ENCODE assay signal across 32 cellular contexts in the genomic region with DNA sequence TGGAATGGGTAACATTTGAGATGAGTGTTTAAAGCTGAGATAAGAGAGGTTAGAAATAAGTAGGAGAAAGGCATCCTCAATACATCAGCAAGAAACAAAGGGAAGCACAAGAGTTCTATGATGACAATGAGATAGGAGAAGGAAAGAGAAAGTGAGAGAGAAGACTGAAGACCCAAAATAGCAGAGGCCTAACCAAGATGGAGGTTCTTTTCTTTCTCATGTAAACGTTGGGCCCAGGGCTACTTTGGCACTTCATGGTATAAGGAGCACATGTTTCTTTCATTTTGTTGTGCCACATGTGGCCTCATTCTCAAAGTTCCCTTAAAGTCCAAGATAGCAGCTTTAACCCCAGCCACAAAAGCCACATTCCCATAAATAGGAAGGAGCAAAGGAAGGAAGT.
"Had no signal": no experiment of that assay in that cellular context is flagged by ENCODE, and none has a peak within 500 bp of the region (broad histone marks: within the 10 kb centered on the region; RNA-seq: fewer than 3 reads in every experiment).

No MANE protein-coding gene starts in this region.

- H3K36me3 ChIP-seq: ovary, spleen, thoracic aorta, thyroid gland, tibial nerve, upper lobe of left lung, vagina had no signal

- H3K27ac Mint-ChIP-seq: naive thymus-derived CD8-positive, alpha-beta T cell; natural killer cell treated with Interleukin-12 subunit alpha and Interleukin-12 subunit beta and Interleukin-15 and Interleukin-18, amount 100 ng/mL, for 72 hours; nephron progenitor cell; progenitor cell of endocrine pancreas; stimulated activated memory B cell treated with anti-CD40 and anti-IgM and Interleukin-4, amounts not matched to agents 10 μg/mL and 1 μg/mL and 100 μg/mL, for 72 hours; stimulated activated naive CD8-positive, alpha-beta T cell treated with anti-CD3 and anti-CD28 coated beads, Interleukin-15, amount 100 ng/mL, for 72 hours had no signal

- H3K9me3 ChIP-seq: ovary, psoas muscle, spleen, thoracic aorta, thyroid gland, tibial nerve, upper lobe of left lung, vagina had no signal

- H3K79me2 ChIP-seq: parathyroid adenoma had no signal

- H3K9ac ChIP-seq: parathyroid adenoma had no signal

- H3K36me3 Mint-ChIP-seq: naive thymus-derived CD8-positive, alpha-beta T cell; natural killer cell treated with Interleukin-12 subunit alpha and Interleukin-12 subunit beta and Interleukin-15 and Interleukin-18, amount 100 ng/mL, for 72 hours; stimulated activated memory B cell treated with anti-CD40 and anti-IgM and Interleukin-4, amounts not matched to agents 10 μg/mL and 1 μg/mL and 100 μg/mL, for 72 hours had no signal

- H3K4me1 Mint-ChIP-seq: naive thymus-derived CD8-positive, alpha-beta T cell; neural crest cell; stimulated activated memory B cell treated with anti-CD40 and anti-IgM and Interleukin-4, amounts not matched to agents 10 μg/mL and 1 μg/mL and 100 μg/mL, for 72 hours; stimulated activated naive CD8-positive, alpha-beta T cell treated with anti-CD3 and anti-CD28 coated beads, Interleukin-15, amount 100 ng/mL, for 72 hours had no signal

- H3K27me3 Mint-ChIP-seq: progenitor cell of endocrine pancreas had no signal

- H3K27me3 ChIP-seq: ovary, spleen, thyroid gland, tibial nerve, upper lobe of left lung, vagina had no signal

- H3K27ac ChIP-seq: ovary, parathyroid adenoma, psoas muscle, skin epidermis, spleen, thoracic aorta, thyroid gland, tibial nerve, upper lobe of left lung, vagina had no signal

- H3K4me3 ChIP-seq: ovary, psoas muscle, skin epidermis, smooth muscle cell, spleen, thoracic aorta, thyroid gland, tibial nerve, upper lobe of left lung, vagina had no signal

- H3K4me3 Mint-ChIP-seq: naive thymus-derived CD8-positive, alpha-beta T cell; natural killer cell treated with Interleukin-12 subunit alpha and Interleukin-12 subunit beta and Interleukin-15 and Interleukin-18, amount 100 ng/mL, for 72 hours; nephron progenitor cell; neural crest cell; stimulated activated memory B cell treated with anti-CD40 and anti-IgM and Interleukin-4, amounts not matched to agents 10 μg/mL and 1 μg/mL and 100 μg/mL, for 72 hours; stimulated activated naive CD8-positive, alpha-beta T cell treated with anti-CD3 and anti-CD28 coated beads, Interleukin-15, amount 100 ng/mL, for 72 hours had no signal

- H3K4me1 ChIP-seq: parathyroid adenoma, psoas muscle, spleen, tibial nerve, upper lobe of left lung, vagina had no signal

- H3K4me2 ChIP-seq: smooth muscle cell had no signal

- H3K9me3 Mint-ChIP-seq: naive thymus-derived CD8-positive, alpha-beta T cell; natural killer cell treated with Interleukin-12 subunit alpha and Interleukin-12 subunit beta and Interleukin-15 and Interleukin-18, amount 100 ng/mL, for 72 hours; nephron progenitor cell; stimulated activated memory B cell treated with anti-CD40 and anti-IgM and Interleukin-4, amounts not matched to agents 10 μg/mL and 1 μg/mL and 100 μg/mL, for 72 hours; stimulated activated naive CD8-positive, alpha-beta T cell treated with anti-CD3 and anti-CD28 coated beads, Interleukin-15, amount 100 ng/mL, for 72 hours had no signal

- H2AFZ ChIP-seq: parathyroid adenoma had no signal

- FAIRE-seq: urothelium cell line had no signal

- ATAC-seq: naive thymus-derived CD8-positive, alpha-beta T cell; natural killer cell treated with Interleukin-12 subunit alpha and Interleukin-12 subunit beta and Interleukin-15 and Interleukin-18, amount 100 ng/mL, for 72 hours; psoas muscle; right cardiac atrium; sciatic nerve; stimulated activated memory B cell treated with anti-CD40 and anti-IgM and Interleukin-4, amounts not matched to agents 10 μg/mL and 1 μg/mL and 100 μg/mL, for 72 hours; stimulated activated naive CD8-positive, alpha-beta T cell treated with anti-CD3 and anti-CD28 coated beads, Interleukin-15, amount 100 ng/mL, for 72 hours; stimulated activated naive CD8-positive, alpha-beta T cell treated with anti-CD3 and anti-CD28 coated beads, Interleukin-15, Interleukin-2, amounts not matched to agents 100 U/mL and 50 U/mL, for 24 hours had no signal

- DNase-seq: naive thymus-derived CD8-positive, alpha-beta T cell; nephron progenitor cell; occipital lobe; ovary; posterior cingulate gyrus; psoas muscle; right cardiac atrium; spleen; stimulated activated CD4-positive, alpha-beta T cell treated with anti-CD3 and anti-CD28 coated beads, Interleukin-12 subunit alpha, Interleukin-12 subunit beta, amount 100 ng/mL, for 4 hours; stimulated activated CD4-positive, alpha-beta T cell treated with anti-CD3 and anti-CD28 coated beads, Interleukin-1b, Interleukin-23, amount 100 ng/mL, for 48 hours; stimulated activated CD4-positive, alpha-beta T cell treated with anti-CD3 and anti-CD28 coated beads, Interleukin-4, amount 100 ng/mL, for 1 hour; stimulated activated CD4-positive, alpha-beta T cell treated with anti-CD3 and anti-CD28 coated beads, Interleukin-4, amount 100 ng/mL, for 4 hours; stimulated activated CD8-positive, alpha-beta memory T cell treated with anti-CD3 and anti-CD28 coated beads, Interleukin-4, amount 100 ng/mL, for 48 hours; stimulated activated naive CD4-positive, alpha-beta T cell; stimulated activated naive CD8-positive, alpha-beta T cell treated with anti-CD3 and anti-CD28 coated beads, Interleukin-15, amount 100 ng/mL, for 72 hours; stimulated activated naive CD8-positive, alpha-beta T cell treated with anti-CD3 and anti-CD28 coated beads, Interleukin-15, Interleukin-2, amounts not matched to agents 100 U/mL and 50 U/mL, for 24 hours; substantia nigra; thyroid gland; trophoblast cell; upper lobe of left lung had no signal
